In the genomic region with DNA sequence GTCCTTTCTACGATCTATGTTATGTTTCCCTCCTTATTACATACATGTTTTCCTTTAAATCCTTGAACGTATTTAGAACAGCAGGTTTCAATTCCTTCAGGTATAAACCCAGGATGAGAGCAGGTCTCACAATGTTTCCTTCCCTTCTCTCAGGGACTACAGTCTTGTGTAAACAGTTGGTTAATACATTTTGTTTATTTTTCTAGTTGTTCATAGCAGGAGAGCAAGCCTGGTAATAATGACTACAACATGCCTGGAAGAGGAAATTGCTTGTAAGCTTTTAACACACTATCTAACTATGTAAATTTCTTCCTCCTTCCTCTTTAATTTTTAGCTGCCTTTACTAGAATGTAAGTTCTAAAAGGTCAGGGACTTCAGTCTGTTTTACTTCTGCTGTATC, we compare ENCODE assay signal across 2 cellular contexts.
TF ChIP-seq lines count a peak whose summit lies in the region.

No MANE protein-coding gene starts in this region.

TF ChIP-seq in GM12891, 5 proteins besides CTCF, POLR2A, EP300 and RAD21:
- TF ChIP-seq PAX5 (IDR thresholded peaks at IDR 0.05; ENCODE audit: insufficient read depth, low read length, severe bottlenecking) (no peak), POLR2AphosphoS5 (IDR thresholded peaks at IDR 0.05; ENCODE audit: low read depth, low read length) (no peak), TAF1 (IDR thresholded peaks at IDR 0.05; ENCODE audit: low read depth, low read length) (no peak), SPI1 (IDR thresholded peaks at IDR 0.05; ENCODE audit: low read depth, low read length) (no peak), POU2F2 (IDR thresholded peaks at IDR 0.05; ENCODE audit: low read depth, low read length) (no peak)

TF ChIP-seq in GM12878, 131 proteins besides CTCF, POLR2A, EP300 and RAD21:
- TF ChIP-seq RAD51 (IDR thresholded peaks at IDR 0.05) (no peak), HCFC1 (IDR thresholded peaks at IDR 0.05; ENCODE audit: low read length) (no peak), NFIC (IDR thresholded peaks at IDR 0.05; ENCODE audit: low read depth, low read length) (no peak), ZNF622 (IDR thresholded peaks at IDR 0.05) (no peak), KDM1A (IDR thresholded peaks at IDR 0.05; ENCODE audit: borderline replicate concordance) (no peak), TCF12 (IDR thresholded peaks at IDR 0.05; ENCODE audit: low read depth, low read length) (no peak), ZNF24 (IDR thresholded peaks at IDR 0.05) (no peak)
- TF ChIP-seq, protein P1, sequence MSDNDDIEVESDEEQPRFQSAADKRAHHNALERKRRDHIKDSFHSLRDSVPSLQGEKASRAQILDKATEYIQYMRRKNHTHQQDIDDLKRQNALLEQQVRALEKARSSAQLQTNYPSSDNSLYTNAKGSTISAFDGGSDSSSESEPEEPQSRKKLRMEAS (IDR thresholded peaks at IDR 0.05; ENCODE audit: low read depth, low read length), result no peak
TF ChIP-seq in GM12878: peak in this region for 0.
